In genomic region chr2:94960751-94961150, GRCh38 we compare ENCODE assay signal across 31 cellular contexts.
"Had no signal": no experiment of that assay in that cellular context is flagged by ENCODE, and none has a peak within 500 bp of the region (broad histone marks: within the 10 kb centered on the region; RNA-seq: fewer than 3 reads in every experiment).

No MANE protein-coding gene starts in this region.

- H3K27ac ChIP-seq: ascending aorta, breast epithelium, cardiac muscle cell, colonic mucosa, gastrocnemius medialis, heart left ventricle had no signal

- H3K27ac Mint-ChIP-seq: activated B cell treated with CpG ODN at 0.5 μM for 24 hours; activated CD8-positive, alpha-beta T cell treated with anti-CD3 and anti-CD28 coated beads for 36 hours; activated naive CD4-positive, alpha-beta T cell treated with anti-CD3 and anti-CD28 coated beads, Interleukin-2, amount 10 ng/mL, durations not matched to agents 7 days and 5 days; activated naive CD4-positive, alpha-beta T cell treated with anti-CD3 and anti-CD28 coated beads, Interleukin-2, amount 50 U/mL, for 72 hours; activated naive CD8-positive, alpha-beta T cell treated with anti-CD3 and anti-CD28 coated beads, Interleukin-2, amount 10 ng/mL, durations not matched to agents 7 days and 5 days; activated T-helper 1 cell treated with anti-CD3 and anti-CD28 coated beads, Interleukin-12 subunit alpha, Interleukin-12 subunit beta, Interleukin-2, Interleukin-4 antibody, amounts not matched to agents 30 ng/mL and 10 ng/mL and 1 ng/mL, durations not matched to agents 14 hours and 24 hours and 36 hours; activated T-helper 2 cell treated with anti-CD3 and anti-CD28 coated beads, Interferon-gamma antibody, Interleukin-2, Interleukin-4, amounts not matched to agents 10 μg/mL and 5 μg/mL and 100 μg/mL, durations not matched to agents 14 hours and 24 hours and 36 hours; brain; endodermal cell had no signal

- H3K9me3 ChIP-seq: ascending aorta, breast epithelium, colonic mucosa, gastrocnemius medialis, heart left ventricle had no signal

- H3K36me3 ChIP-seq: ascending aorta, breast epithelium, cardiac muscle cell, colonic mucosa, gastrocnemius medialis, heart left ventricle had no signal

- DNase-seq: activated B cell treated with CpG ODN at 0.5 μM for 24 hours; activated CD4-positive, alpha-beta T cell treated with anti-CD3 and anti-CD28 coated beads for 48 hours; activated CD4-positive, alpha-beta T cell treated with anti-CD3 and anti-CD28 coated beads, Interleukin-2, amount 50 U/mL, for 1 hour; activated CD4-positive, alpha-beta T cell treated with anti-CD3 and anti-CD28 coated beads, Interleukin-2, amount 50 U/mL, for 48 hours; activated CD8-positive, alpha-beta memory T cell treated with anti-CD3 and anti-CD28 coated beads for 24 hours; activated CD8-positive, alpha-beta T cell treated with anti-CD3 and anti-CD28 coated beads for 36 hours; activated gamma-delta T cell; activated naive CD4-positive, alpha-beta T cell treated with anti-CD3 and anti-CD28 coated beads, Interleukin-2, amount 10 ng/mL, durations not matched to agents 7 days and 5 days; activated naive CD8-positive, alpha-beta T cell treated with anti-CD3 and anti-CD28 coated beads, Interleukin-2, amount 10 ng/mL, durations not matched to agents 7 days and 5 days; activated T-cell treated with anti-CD3 and anti-CD28 coated beads, Interleukin-2, amount 50 U/mL, for 1 hour; activated T-cell treated with anti-CD3 and anti-CD28 coated beads, Interleukin-2, amount 50 U/mL, for 48 hours; central memory CD4-positive, alpha-beta T cell; cerebellar nuclear complex; colonic mucosa; effector memory CD4-positive, alpha-beta T cell; endodermal cell; foreskin fibroblast; gastrocnemius medialis; glutamatergic neuron; heart left ventricle; T-helper 1 cell; T-helper 2 cell had no signal

- ATAC-seq: activated CD4-positive, CD25-positive, alpha-beta regulatory T cell treated with anti-CD3 and anti-CD28 coated beads, Interleukin-2, amount 50 U/mL, for 24 hours; activated CD8-positive, alpha-beta T cell treated with anti-CD3 and anti-CD28 coated beads for 36 hours; activated naive CD4-positive, alpha-beta T cell treated with anti-CD3 and anti-CD28 coated beads, Interleukin-2, amount 50 U/mL, for 72 hours; esophagus mucosa; gastrocnemius medialis; heart left ventricle had no signal

- H3K36me3 Mint-ChIP-seq: activated naive CD4-positive, alpha-beta T cell treated with anti-CD3 and anti-CD28 coated beads, Interleukin-2, amount 10 ng/mL, durations not matched to agents 7 days and 5 days; activated naive CD4-positive, alpha-beta T cell treated with anti-CD3 and anti-CD28 coated beads, Interleukin-2, amount 50 U/mL, for 72 hours; activated naive CD8-positive, alpha-beta T cell treated with anti-CD3 and anti-CD28 coated beads, Interleukin-2, amount 10 ng/mL, durations not matched to agents 7 days and 5 days; brain had no signal

- H3K27me3 ChIP-seq: ascending aorta, cardiac muscle cell, colonic mucosa had no signal

- H3K9me3 Mint-ChIP-seq: activated B cell treated with CpG ODN at 0.5 μM for 24 hours; activated CD8-positive, alpha-beta T cell treated with anti-CD3 and anti-CD28 coated beads for 36 hours; activated naive CD4-positive, alpha-beta T cell treated with anti-CD3 and anti-CD28 coated beads, Interleukin-2, amount 10 ng/mL, durations not matched to agents 7 days and 5 days; activated naive CD4-positive, alpha-beta T cell treated with anti-CD3 and anti-CD28 coated beads, Interleukin-2, amount 50 U/mL, for 72 hours; activated naive CD8-positive, alpha-beta T cell treated with anti-CD3 and anti-CD28 coated beads, Interleukin-2, amount 10 ng/mL, durations not matched to agents 7 days and 5 days; activated T-helper 1 cell treated with anti-CD3 and anti-CD28 coated beads, Interleukin-12 subunit alpha, Interleukin-12 subunit beta, Interleukin-2, Interleukin-4 antibody, amounts not matched to agents 30 ng/mL and 10 ng/mL and 1 ng/mL, durations not matched to agents 14 hours and 24 hours and 36 hours; activated T-helper 2 cell treated with anti-CD3 and anti-CD28 coated beads, Interferon-gamma antibody, Interleukin-2, Interleukin-4, amounts not matched to agents 10 μg/mL and 5 μg/mL and 100 μg/mL, durations not matched to agents 14 hours and 24 hours and 36 hours; brain had no signal

- H3K4me1 ChIP-seq: ascending aorta, breast epithelium, colonic mucosa, gastrocnemius medialis, heart left ventricle had no signal

- H3K4me1 Mint-ChIP-seq: activated B cell treated with CpG ODN at 0.5 μM for 24 hours; activated naive CD4-positive, alpha-beta T cell treated with anti-CD3 and anti-CD28 coated beads, Interleukin-2, amount 10 ng/mL, durations not matched to agents 7 days and 5 days; activated naive CD8-positive, alpha-beta T cell treated with anti-CD3 and anti-CD28 coated beads, Interleukin-2, amount 10 ng/mL, durations not matched to agents 7 days and 5 days; brain had no signal

- H3K4me3 ChIP-seq: ascending aorta, breast epithelium, cardiac muscle cell, colonic mucosa, gastrocnemius medialis, heart left ventricle had no signal

- H3K4me3 Mint-ChIP-seq: activated B cell treated with CpG ODN at 0.5 μM for 24 hours; activated CD8-positive, alpha-beta T cell treated with anti-CD3 and anti-CD28 coated beads for 36 hours; activated naive CD4-positive, alpha-beta T cell treated with anti-CD3 and anti-CD28 coated beads, Interleukin-2, amount 10 ng/mL, durations not matched to agents 7 days and 5 days; activated naive CD8-positive, alpha-beta T cell treated with anti-CD3 and anti-CD28 coated beads, Interleukin-2, amount 10 ng/mL, durations not matched to agents 7 days and 5 days; activated T-helper 1 cell treated with anti-CD3 and anti-CD28 coated beads, Interleukin-12 subunit alpha, Interleukin-12 subunit beta, Interleukin-2, Interleukin-4 antibody, amounts not matched to agents 30 ng/mL and 10 ng/mL and 1 ng/mL, durations not matched to agents 14 hours and 24 hours and 36 hours; brain; endodermal cell had no signal
